ENCODE assay signal across 13 cellular contexts in the genomic region with DNA sequence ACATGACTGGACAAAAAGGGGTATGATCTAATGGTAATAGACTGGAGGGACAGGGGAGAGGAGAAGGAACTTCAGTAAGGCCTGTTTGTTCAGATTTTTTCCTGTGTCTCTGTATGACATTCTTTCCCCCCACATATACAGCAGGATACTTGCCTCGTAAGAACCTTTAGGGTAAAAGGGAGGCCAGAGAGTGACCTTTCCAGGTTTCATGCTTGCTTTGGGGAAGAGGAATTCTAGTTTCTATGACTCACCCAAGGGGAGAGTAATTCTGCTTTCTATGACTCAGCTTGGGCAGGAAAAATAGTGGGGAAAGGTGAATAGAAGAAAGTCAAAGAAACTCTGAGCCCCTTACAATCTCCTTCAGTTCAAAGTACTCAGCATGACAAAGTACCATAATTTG.
DNase-seq lines count a peak whose midpoint lies in the region; ATAC-seq and TF ChIP-seq lines count a peak whose summit lies in the region.
"Had no signal": no experiment of that assay in that cellular context is flagged by ENCODE, and none has a peak within 500 bp of the region (broad histone marks: within the 10 kb centered on the region; RNA-seq: fewer than 3 reads in every experiment).

No MANE protein-coding gene starts in this region.

- peak; percentile 7 for DNase-seq in AG04450 (ENCODE audit: low read depth, low spot score)
- DNase-seq in HT-29 (ENCODE audit: low spot score), result peak; percentile 75
- DNase-seq in astrocyte of the hippocampus (ENCODE audit: low read depth, low spot score), result peak; percentile 69
- DNase-seq in kidney epithelial cell (ENCODE audit: low read depth), result peak; percentile 41
- DNase-seq in midbrain (lab: John Stamatoyannopoulos, UW), result no peak
- DNase-seq: activated T-cell treated with anti-CD3 and anti-CD28 coated beads, Interleukin-2, amount 50 U/mL, for 72 hours; NCI-H2107; pancreas; stimulated activated CD8-positive, alpha-beta memory T cell treated with anti-CD3 and anti-CD28 coated beads, Interleukin-4, amount 100 ng/mL, for 48 hours; upper lobe of left lung had no signal

- CTCF ChIA-PET in AG04450 (lab: Charles Lee), result interaction anchor here (1.0 kb wide), 1 partner anchor 11 kb away, joined by 3 read pairs; no protein-coding TSS in a partner anchor

- POLR2A ChIA-PET in AG04450 (lab: Yijun Ruan, JAX), result no interaction called here

- no peaks in the 10 kb centered on the region for H3K36me3 ChIP-seq in kidney epithelial cell (ENCODE audit: control insufficient read depth, insufficient read depth, low read length)
- H3K36me3 ChIP-seq: pancreas, upper lobe of left lung had no signal

- H3K27me3 ChIP-seq in AG04450 (ENCODE audit: control insufficient read depth, insufficient read depth, low read length) (no peaks in the 10 kb centered on the region), kidney epithelial cell (ENCODE audit: control insufficient read depth, insufficient read depth, low read length) (no peaks in the 10 kb centered on the region)
- H3K27me3 ChIP-seq: pancreas, upper lobe of left lung had no signal

- H3K4me3 ChIP-seq in AG04450 (ENCODE audit: low read depth, low read length), result no peak overlapping the region
- no peak overlapping the region for H3K4me3 ChIP-seq in kidney epithelial cell (ENCODE audit: low read depth, low read length)
- H3K4me3 ChIP-seq: pancreas, upper lobe of left lung had no signal

- H3K27ac ChIP-seq in AG04450 (ENCODE audit: low read depth, low read length), result no peak overlapping the region
- H3K27ac ChIP-seq: pancreas, upper lobe of left lung had no signal

- peaks cover 4% of the 10 kb centered on the region for H3K9me3 ChIP-seq in AG04450 (ENCODE audit: control insufficient read depth, insufficient read depth, low read length)
- H3K9me3 ChIP-seq: pancreas had no signal

- TF ChIP-seq CTCF in AG04450 (IDR thresholded peaks at IDR 0.05; ENCODE audit: low read depth, low read length) (no peak), kidney epithelial cell (IDR thresholded peaks at IDR 0.05; ENCODE audit: insufficient read depth, low read length, poor library complexity, severe bottlenecking) (no peak)

- ATAC-seq in HG03196 (IDR thresholded peaks at IDR 0.05; ENCODE audit: unreplicated experiment) (no peak), GM18498 (IDR thresholded peaks at IDR 0.05; ENCODE audit: unreplicated experiment) (no peak), HG03108 (IDR thresholded peaks at IDR 0.05; ENCODE audit: unreplicated experiment) (no peak)
- ATAC-seq: activated T-cell treated with anti-CD3 and anti-CD28 coated beads, Interleukin-2, amount 50 U/mL, for 72 hours; pancreas had no signal
